9 cellular contexts compared by ENCODE assay signal in genomic region chr3:177284383-177284881, GRCh38.
DNase-seq lines count a peak whose midpoint lies in the region; ATAC-seq, FAIRE-seq and TF ChIP-seq lines count a peak whose summit lies in the region.
"Had no signal": no experiment of that assay in that cellular context is flagged by ENCODE, and none has a peak within 500 bp of the region (broad histone marks: within the 10 kb centered on the region; RNA-seq: fewer than 3 reads in every experiment).

No MANE protein-coding gene starts in this region.

- POLR2A ChIA-PET in OCI-LY7 (lab: Charles Lee) = no interaction called here
- POLR2A ChIA-PET in K562 (lab: Yijun Ruan, JAX) = no interaction called here

- CTCF ChIA-PET in OCI-LY7 (lab: Charles Lee; ENCODE audit: unreplicated experiment) (no interaction called here), K562 (lab: Yijun Ruan, JAX; ENCODE audit: low intra/inter-chr PET ratio) (no interaction called here)

- H3K4me2 ChIP-seq in OCI-LY7 (ENCODE audit: low read length) (no peak overlapping the region), K562 (ENCODE audit: insufficient read depth, low read length) (peak overlapping the region; percentile 30)

- 14% methylated on average over 7 of the region's 8 CpGs for WGBS in K562 (ENCODE audit: insufficient coverage, low coverage, missing lambda C conversion rate)

- peaks cover 14% of the 10 kb centered on the region for H3K4me1 Mint-ChIP-seq in mesothelial cell of epicardium

- H3K79me2 ChIP-seq in OCI-LY7 (ENCODE audit: insufficient read depth, low read depth, low read length) (no peaks in the 10 kb centered on the region), K562 (ENCODE audit: control insufficient read depth, insufficient read depth, low read length) (no peaks in the 10 kb centered on the region)

- H3K27me3 Mint-ChIP-seq in mesothelial cell of epicardium (ENCODE audit: low read depth) = no peaks in the 10 kb centered on the region
- H3K27me3 Mint-ChIP-seq: naive B cell had no signal

- no peaks in the 10 kb centered on the region for H3K27me3 ChIP-seq in K562 (ENCODE audit: control insufficient read depth in 2 of 2, insufficient read depth in 2 of 2, low read length in 2 of 2)

- H4K20me1 ChIP-seq in OCI-LY7 (ENCODE audit: insufficient read depth, low read length) (no peaks in the 10 kb centered on the region), K562 (replicated peaks; ENCODE audit: control insufficient read depth, insufficient read depth, low read length) (no peaks in the 10 kb centered on the region)

- BruUV-seq in OCI-LY7 (replicated peaks; lab: Mats Ljungman, UMichigan) = no TSS peak
- BruUV-seq in K562 (replicated peaks; lab: Mats Ljungman, UMichigan) = no TSS peak

- no peaks in the 10 kb centered on the region for H3K9me2 ChIP-seq in OCI-LY7 (ENCODE audit: insufficient read depth, low read length)

- no peak for TF ChIP-seq POLR2A in K562 (conservative IDR thresholded peaks at IDR 0.05)

- ATAC-seq in K562 = peak; percentile 90
- ATAC-seq in GM18517 (IDR thresholded peaks at IDR 0.05; ENCODE audit: unreplicated experiment) = no peak

- no peaks in the 10 kb centered on the region for H3K36me3 Mint-ChIP-seq in mesothelial cell of epicardium
- H3K36me3 Mint-ChIP-seq: naive B cell had no signal

- H3K9me1 ChIP-seq in K562 (ENCODE audit: control insufficient read depth, insufficient read depth, low read length) = no peaks in the 10 kb centered on the region

- H3K4me3 Mint-ChIP-seq in mesothelial cell of epicardium = no peak overlapping the region

- peak; percentile 11 to 69; a peak in 2 of 4 replicates for TF ChIP-seq RAD21 in K562 (CRISPR knock-in tag; conservative IDR thresholded peaks at IDR 0.05 in 1 of 2, IDR thresholded peaks at IDR 0.05 in 1 of 2)

- H3K4me3 ChIP-seq in OCI-LY7 (ENCODE audit: low read depth, low read length, poor library complexity, severe bottlenecking) = no peak overlapping the region
- H3K4me3 ChIP-seq in K562 = no peak overlapping the region

- H3K9me3 Mint-ChIP-seq in mesothelial cell of epicardium = no peaks in the 10 kb centered on the region

- H3K27ac Mint-ChIP-seq in mesothelial cell of epicardium = peak overlapping the region; percentile 86

- peak; percentile 80 for TF ChIP-seq EP300 in K562 (IDR thresholded peaks at IDR 0.05; ENCODE audit: low read length)

- 0 out of 4 replicates have a peak overlapping the region, but pooled peaks of 1 of the 2 experiments have one; percentile 31 for H3K9ac ChIP-seq in K562 (ENCODE audit: insufficient read depth in 1 of 2, low read depth in 2 of 2, low read length in 2 of 2)

- FAIRE-seq in K562 (lab: Jason Lieb, UNC) = peak; percentile 80

- H3K9me3 ChIP-seq in OCI-LY7 (ENCODE audit: low read length) = no peaks in the 10 kb centered on the region; the same call in 1 of the 2 replicates
- no peaks in the 10 kb centered on the region for H3K9me3 ChIP-seq in K562 (replicated peaks; ENCODE audit: control insufficient read depth, insufficient read depth, low read depth, low read length)

- intact Hi-C loops in OCI-LY7 (cut with micrococcal nuclease; ENCODE audit: unreplicated experiment) (no loop called here), K562 (cut with micrococcal nuclease) (loop anchor here (2.0 to 5.0 kb wide), 3 partner anchors 60 to 87 kb away; partner anchors contain the start of gene TBL1XR1)

- no peak overlapping the region for H3K27ac ChIP-seq in OCI-LY7 (ENCODE audit: low read depth, low read length, poor library complexity, severe bottlenecking)
- peak overlapping the region; percentile 69 for H3K27ac ChIP-seq in K562 (ENCODE audit: extremely low read depth, low read depth, low read length)

- H3K36me3 ChIP-seq in OCI-LY7 (ENCODE audit: insufficient read depth, low read length) = no peaks in the 10 kb centered on the region
- H3K36me3 ChIP-seq in K562 (ENCODE audit: control insufficient read depth, insufficient read depth, low read length) = no peaks in the 10 kb centered on the region

- H2AFZ ChIP-seq in OCI-LY7 (ENCODE audit: low read length) = 0 out of 2 replicates have a peak overlapping the region, but pooled peaks have one; percentile 27
- H2AFZ ChIP-seq in K562 (ENCODE audit: low read depth, low read length) = peak overlapping the region; percentile 82

- H3K4me1 ChIP-seq in OCI-LY7 (ENCODE audit: insufficient read depth, low read length, poor library complexity, severe bottlenecking) (peaks cover 29% of the 10 kb centered on the region), K562 (replicated peaks in 1 of 2; ENCODE audit: control insufficient read depth in 2 of 2, insufficient read depth in 2 of 2, low read length in 2 of 2) (peaks cover 0 to 36% of the 10 kb centered on the region in 2 experiments; a peak in 4 of 5 replicates)

- TF ChIP-seq CTCF in OCI-LY7 (conservative IDR thresholded peaks at IDR 0.05; ENCODE audit: low read length) (peak; percentile 46), K562 (IDR thresholded peaks at IDR 0.05 in 2 of 3, conservative IDR thresholded peaks at IDR 0.05 in 1 of 3; ENCODE audit: insufficient read depth in 2 of 3, low read depth in 1 of 3, low read length in 3 of 3) (peak; percentile 31 to 52 (median 35)), mesothelial cell of epicardium (IDR thresholded peaks at IDR 0.05; ENCODE audit: unreplicated experiment) (no peak)

- in situ Hi-C loops in K562 (cut with MboI) = no loop called here

- DNase-seq in NCI-H146 (lab: John Stamatoyannopoulos, UW) = peak; percentile 27
- DNase-seq in NCI-H146 treated with DMSO at 0.1 percent for 48 hours (lab: John Stamatoyannopoulos, UW; ENCODE audit: unreplicated experiment) = no peak
- no peak for DNase-seq in OCI-LY7 (ENCODE audit: low spot score)
- peak; percentile 64 to 91 (median 74) for DNase-seq in K562 (ENCODE audit: extremely low read depth in 1 of 4, low spot score in 3 of 4)
- DNase-seq in mesothelial cell of epicardium (ENCODE audit: low spot score in 2 of 2, unreplicated experiment in 2 of 2) = no peak
- no peak for DNase-seq in T-helper 9 cell
- DNase-seq in nucleus accumbens (lab: John Stamatoyannopoulos, UW) = no peak
- DNase-seq: naive B cell had no signal

TF ChIP-seq in K562, 482 proteins besides CTCF, POLR2A, EP300 and RAD21 (continues in another document):
- TF ChIP-seq RBM34 (IDR thresholded peaks at IDR 0.05; ENCODE audit: borderline replicate concordance, insufficient read depth, low read length) (no peak), MTA1 (IDR thresholded peaks at IDR 0.05; ENCODE audit: borderline replicate concordance) (no peak), TEAD4 (IDR thresholded peaks at IDR 0.05; ENCODE audit: low read length) (peak; percentile 65), TEAD4 (CRISPR knock-in tag; IDR thresholded peaks at IDR 0.05; ENCODE audit: borderline replicate concordance) (no peak), ZNF354B (CRISPR knock-in tag; IDR thresholded peaks at IDR 0.05) (no peak), FOXM1 (IDR thresholded peaks at IDR 0.05; ENCODE audit: low read depth) (peak; percentile 90), FOXM1 (CRISPR knock-in tag; IDR thresholded peaks at IDR 0.05; ENCODE audit: low read depth) (no peak), JUND (IDR thresholded peaks at IDR 0.05; ENCODE audit: borderline replicate concordance, low read depth, low read length) (peak; percentile 44; the same call in 1 of the 2 replicates), JUND (tag; IDR thresholded peaks at IDR 0.05; ENCODE audit: borderline replicate concordance, low read depth, low read length) (peak; percentile 20; the same call in 1 of the 3 replicates), RBM15 (IDR thresholded peaks at IDR 0.05; ENCODE audit: insufficient read depth, low read length) (no peak), RUNX1 (IDR thresholded peaks at IDR 0.05; ENCODE audit: low read depth) (no peak), ZNF384 (IDR thresholded peaks at IDR 0.05; ENCODE audit: low read depth, low read length) (no peak)
- TF ChIP-seq, protein P1, sequence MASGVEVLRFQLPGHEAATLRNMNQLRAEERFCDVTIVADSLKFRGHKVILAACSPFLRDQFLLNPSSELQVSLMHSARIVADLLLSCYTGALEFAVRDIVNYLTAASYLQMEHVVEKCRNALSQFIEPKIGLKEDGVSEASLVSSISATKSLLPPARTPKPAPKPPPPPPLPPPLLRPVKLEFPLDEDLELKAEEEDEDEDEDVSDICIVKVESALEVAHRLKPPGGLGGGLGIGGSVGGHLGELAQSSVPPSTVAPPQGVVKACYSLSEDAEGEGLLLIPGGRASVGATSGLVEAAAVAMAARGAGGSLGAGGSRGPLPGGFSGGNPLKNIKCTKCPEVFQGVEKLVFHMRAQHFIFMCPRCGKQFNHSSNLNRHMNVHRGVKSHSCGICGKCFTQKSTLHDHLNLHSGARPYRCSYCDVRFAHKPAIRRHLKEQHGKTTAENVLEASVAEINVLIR (CRISPR knock-in tag; IDR thresholded peaks at IDR 0.05) = no peak
- TF ChIP-seq, protein P2, sequence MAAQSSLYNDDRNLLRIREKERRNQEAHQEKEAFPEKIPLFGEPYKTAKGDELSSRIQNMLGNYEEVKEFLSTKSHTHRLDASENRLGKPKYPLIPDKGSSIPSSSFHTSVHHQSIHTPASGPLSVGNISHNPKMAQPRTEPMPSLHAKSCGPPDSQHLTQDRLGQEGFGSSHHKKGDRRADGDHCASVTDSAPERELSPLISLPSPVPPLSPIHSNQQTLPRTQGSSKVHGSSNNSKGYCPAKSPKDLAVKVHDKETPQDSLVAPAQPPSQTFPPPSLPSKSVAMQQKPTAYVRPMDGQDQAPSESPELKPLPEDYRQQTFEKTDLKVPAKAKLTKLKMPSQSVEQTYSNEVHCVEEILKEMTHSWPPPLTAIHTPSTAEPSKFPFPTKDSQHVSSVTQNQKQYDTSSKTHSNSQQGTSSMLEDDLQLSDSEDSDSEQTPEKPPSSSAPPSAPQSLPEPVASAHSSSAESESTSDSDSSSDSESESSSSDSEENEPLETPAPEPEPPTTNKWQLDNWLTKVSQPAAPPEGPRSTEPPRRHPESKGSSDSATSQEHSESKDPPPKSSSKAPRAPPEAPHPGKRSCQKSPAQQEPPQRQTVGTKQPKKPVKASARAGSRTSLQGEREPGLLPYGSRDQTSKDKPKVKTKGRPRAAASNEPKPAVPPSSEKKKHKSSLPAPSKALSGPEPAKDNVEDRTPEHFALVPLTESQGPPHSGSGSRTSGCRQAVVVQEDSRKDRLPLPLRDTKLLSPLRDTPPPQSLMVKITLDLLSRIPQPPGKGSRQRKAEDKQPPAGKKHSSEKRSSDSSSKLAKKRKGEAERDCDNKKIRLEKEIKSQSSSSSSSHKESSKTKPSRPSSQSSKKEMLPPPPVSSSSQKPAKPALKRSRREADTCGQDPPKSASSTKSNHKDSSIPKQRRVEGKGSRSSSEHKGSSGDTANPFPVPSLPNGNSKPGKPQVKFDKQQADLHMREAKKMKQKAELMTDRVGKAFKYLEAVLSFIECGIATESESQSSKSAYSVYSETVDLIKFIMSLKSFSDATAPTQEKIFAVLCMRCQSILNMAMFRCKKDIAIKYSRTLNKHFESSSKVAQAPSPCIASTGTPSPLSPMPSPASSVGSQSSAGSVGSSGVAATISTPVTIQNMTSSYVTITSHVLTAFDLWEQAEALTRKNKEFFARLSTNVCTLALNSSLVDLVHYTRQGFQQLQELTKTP (IDR thresholded peaks at IDR 0.05; ENCODE audit: low read depth in 1 of 2, partially characterized antibody in 2 of 2) = peak in 1 of 2 experiments; percentile 39

Comparison
In these comparisons a context has a peak if more than half of its experiments do, and no peak if none do; other contexts are left out.
1. DNase-seq: peak in NCI-H146 (single experiment) and K562 (4 of 4); none in NCI-H146 treated with DMSO at 0.1 percent for 48 hours (single experiment), OCI-LY7 (single experiment), mesothelial cell of epicardium (0 of 2), T-helper 9 cell (single experiment) and nucleus accumbens (0 of 56).